ENCODE assay signal across 24 cellular contexts in genomic region chr12:9072481-9073038, GRCh38. TPM values are rescaled to one million over a fixed set of nuclear protein-coding genes. Genes with fewer than 3 reads are reported as not detected.
"Had no signal": no experiment of that assay in that cellular context is flagged by ENCODE, and none has a peak within 500 bp of the region (broad histone marks: within the 10 kb centered on the region; RNA-seq: fewer than 3 reads in every experiment).

No MANE protein-coding gene starts in this region.

- H3K4me1 ChIP-seq: SJSA1 had no signal

- DNase-seq: IMR-90, Kasumi-1, MM.1S, NCI-H1092 treated with DMSO at 0.1 percent for 48 hours, NCI-H1436, NCI-H187, NCI-H2029, NCI-H2081 treated with DMSO at 0.1 percent for 48 hours, NCI-H2171, NCI-H226, NCI-H446, NCI-H510A, NCI-H524 treated with DMSO at 0.1 percent for 48 hours, NCI-H69, NCI-H774, Right ventricle myocardium superior, RPMI8226, SIG-M5, SK-N-SH, SW 1271 had no signal

- H3K4me3 ChIP-seq: SJSA1 had no signal

- H3K9me3 ChIP-seq: SJSA1, SK-N-SH had no signal

- H3K9ac ChIP-seq: KMS-11, SK-N-SH had no signal

- FAIRE-seq: RCC 7860 had no signal

- H3K27ac ChIP-seq: KMS-11, SJSA1 had no signal

- H3K27me3 ChIP-seq: SJSA1 had no signal

- H3K36me3 ChIP-seq: SJSA1 had no signal

RNA-seq across cellular contexts. Expression of gene A2M, which starts 43.2 kb away (rescaled TPM):
- total RNA-seq: HT-29 had no signal
- polyA plus RNA-seq: SK-N-SH had no signal
